ENCODE assay signal across 16 cellular contexts in the genomic region with DNA sequence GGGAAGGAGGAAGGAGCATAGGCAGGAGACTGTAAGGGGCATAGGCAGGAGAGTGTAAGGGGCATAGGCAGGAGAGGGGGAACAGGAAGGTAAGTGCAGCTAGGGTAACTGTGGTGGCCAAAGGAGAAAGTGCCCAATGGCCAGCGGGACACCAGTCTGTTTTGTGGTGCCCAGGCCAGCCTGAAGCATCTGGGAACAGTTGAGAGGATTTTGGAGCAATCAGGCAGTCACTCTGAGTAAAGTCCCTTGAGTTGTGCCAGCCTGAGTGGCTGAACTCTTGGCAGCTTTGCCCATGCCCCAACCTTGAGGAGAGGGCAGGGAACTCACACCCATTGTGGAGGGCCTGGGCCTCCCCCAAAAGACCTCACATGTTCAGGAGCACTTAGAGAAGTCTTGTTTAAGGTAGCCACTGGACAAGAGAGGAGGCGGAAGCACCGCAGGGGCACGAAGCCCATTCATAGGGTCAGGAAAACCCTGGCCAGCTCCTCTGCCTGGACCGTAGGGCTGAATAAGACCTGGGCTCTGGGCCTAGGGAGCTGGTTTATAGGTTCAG. TPM values are rescaled to one million over a fixed set of nuclear protein-coding genes. Genes with fewer than 3 reads are reported as not detected.
"Had no signal": no experiment of that assay in that cellular context is flagged by ENCODE, and none has a peak within 500 bp of the region (broad histone marks: within the 10 kb centered on the region; RNA-seq: fewer than 3 reads in every experiment).

No MANE protein-coding gene starts in this region.

- H3K9me3 ChIP-seq: pancreas, upper lobe of right lung had no signal

- ATAC-seq: activated CD4-positive, alpha-beta T cell treated with anti-CD3 and anti-CD28 coated beads for 36 hours; left lung; pancreas had no signal

- H3K4me3 ChIP-seq: cardiac muscle cell, left lung, pancreas, smooth muscle cell, upper lobe of right lung had no signal

- H3K27ac ChIP-seq: cardiac muscle cell, pancreas, upper lobe of right lung had no signal

- H3K4me1 Mint-ChIP-seq: nephron progenitor cell had no signal

- DNase-seq: activated CD4-positive, alpha-beta T cell treated with anti-CD3 and anti-CD28 coated beads for 36 hours; activated CD8-positive, alpha-beta memory T cell treated with anti-CD3 and anti-CD28 coated beads, Interleukin-2, amount 50 U/mL, for 4 hours; foreskin melanocyte; left lung; mesenchymal stem cell; nephron progenitor cell; pancreas; stimulated activated naive CD4-positive, alpha-beta T cell treated with Interleukin-2 at 50 U/mL for 16 hours; SW 1271; T-helper 9 cell; upper lobe of right lung had no signal

- H3K27ac Mint-ChIP-seq: activated CD4-positive, alpha-beta T cell treated with anti-CD3 and anti-CD28 coated beads for 36 hours; activated CD8-positive, alpha-beta T cell treated with anti-CD3 and anti-CD28 coated beads for 36 hours; nephron progenitor cell had no signal

- H3K27me3 ChIP-seq: pancreas had no signal

- FAIRE-seq: islet of Langerhans, pancreas had no signal

- H3K4me1 ChIP-seq: pancreas, upper lobe of right lung had no signal

- H3K4me2 ChIP-seq: smooth muscle cell had no signal

- H3K36me3 ChIP-seq: cardiac muscle cell, left lung, pancreas, upper lobe of right lung had no signal

- H3K4me3 Mint-ChIP-seq: activated CD4-positive, alpha-beta T cell treated with anti-CD3 and anti-CD28 coated beads for 36 hours; activated CD8-positive, alpha-beta T cell treated with anti-CD3 and anti-CD28 coated beads for 36 hours; nephron progenitor cell had no signal

RNA-seq across cellular contexts. Expression of a gene that starts 3.5 kb away (rescaled TPM):
- total RNA-seq: activated CD4-positive, alpha-beta T cell treated with anti-CD3 and anti-CD28 coated beads for 36 hours; cardiac muscle cell; left lung; pancreas; temporal lobe; upper lobe of right lung had no signal
- polyA plus RNA-seq: cardiac muscle cell, pancreas had no signal

RNA-seq across cellular contexts. Expression of a gene that starts 31.9 kb away (rescaled TPM):
- total RNA-seq: activated CD4-positive, alpha-beta T cell treated with anti-CD3 and anti-CD28 coated beads for 36 hours; activated CD8-positive, alpha-beta T cell treated with anti-CD3 and anti-CD28 coated beads for 36 hours; cardiac muscle cell; left lung; pancreas; smooth muscle cell; temporal lobe; upper lobe of right lung had no signal
- polyA plus RNA-seq: cardiac muscle cell, pancreas, smooth muscle cell had no signal

RNA-seq across cellular contexts. Expression of a gene that starts 49.4 kb away (rescaled TPM):
- total RNA-seq: activated CD4-positive, alpha-beta T cell treated with anti-CD3 and anti-CD28 coated beads for 36 hours; activated CD8-positive, alpha-beta T cell treated with anti-CD3 and anti-CD28 coated beads for 36 hours; left lung; pancreas; smooth muscle cell; upper lobe of right lung had no signal
- polyA plus RNA-seq: pancreas, smooth muscle cell had no signal
